In genomic region chr9:133792721-133793470, GRCh38 we compare ENCODE assay signal across 8 cellular contexts. TPM values are rescaled to one million over a fixed set of nuclear protein-coding genes. Genes with fewer than 3 reads are reported as not detected.
DNase-seq lines count a peak whose midpoint lies in the region; ATAC-seq and TF ChIP-seq lines count a peak whose summit lies in the region.

No MANE protein-coding gene starts in this region.

- POLR2A ChIA-PET in CD8-positive, alpha-beta memory T cell (lab: Charles Lee): no interaction called here

- H3K36me3 ChIP-seq in CD8-positive, alpha-beta memory T cell (ENCODE audit: insufficient read depth, low read length): no peaks in the 10 kb centered on the region
- H3K36me3 ChIP-seq in left lung: peaks cover 0 to 11% of the 10 kb centered on the region in 2 donors

- peaks cover 4% of the 10 kb centered on the region for H3K4me1 ChIP-seq in CD8-positive, alpha-beta memory T cell (ENCODE audit: insufficient read depth, low read length)
- peaks cover 4 to 32% of the 10 kb centered on the region in 2 donors for H3K4me1 ChIP-seq in left lung

- H3K27ac Mint-ChIP-seq in CD8-positive, alpha-beta memory T cell: no peak overlapping the region

- H3K4me1 Mint-ChIP-seq in CD8-positive, alpha-beta memory T cell: peaks cover 2 to 8% (median 5%) of the 10 kb centered on the region in 3 donors

- H3K36me3 Mint-ChIP-seq in CD8-positive, alpha-beta memory T cell: no peaks in the 10 kb centered on the region

- DNase-seq in CD8-positive, alpha-beta memory T cell: peak; percentile 18 to 60 (median 34)
- DNase-seq in LNCaP clone FGC (ENCODE audit: low read depth) (no peak), choroid plexus epithelial cell (ENCODE audit: low read depth) (peak; percentile 81), left lung (peak; percentile 85 to 92), NCI-H187 treated with DMSO at 0.1 percent for 48 hours (lab: John Stamatoyannopoulos, UW) (no peak)
- DNase-seq in activated CD4-positive, alpha-beta T cell treated with anti-CD3 and anti-CD28 coated beads for 24 hours (ENCODE audit: low read depth in 2 of 2): peak; percentile 23 to 26
- DNase-seq in stimulated activated CD4-positive, alpha-beta T cell treated with anti-CD3 and anti-CD28 coated beads, Interleukin-4, amount 100 ng/mL, for 4 hours: peak; percentile 5 to 39

- H3K27me3 ChIP-seq in CD8-positive, alpha-beta memory T cell (ENCODE audit: insufficient read depth, low read length, poor library complexity, severe bottlenecking): no peaks in the 10 kb centered on the region
- no peaks in the 10 kb centered on the region for H3K27me3 ChIP-seq in left lung

- CTCF ChIA-PET in CD8-positive, alpha-beta memory T cell (lab: Charles Lee): interaction anchor here (0.8 to 7.4 kb wide), 4 partner anchors 10 to 207 kb away, joined by 3 to 57 read pairs (median 4); no protein-coding TSS in a partner anchor

- H3K9me3 ChIP-seq in CD8-positive, alpha-beta memory T cell (ENCODE audit: low read length): no peaks in the 10 kb centered on the region
- no peaks in the 10 kb centered on the region for H3K9me3 ChIP-seq in left lung

- TF ChIP-seq CTCF in LNCaP clone FGC (IDR thresholded peaks at IDR 0.05; ENCODE audit: control insufficient read depth, extremely low read depth, insufficient read depth): peak; percentile 93
- peak; percentile 95 for TF ChIP-seq CTCF in choroid plexus epithelial cell (conservative IDR thresholded peaks at IDR 0.05; ENCODE audit: low read depth, low read length)
- peak; percentile 92 to 96 for TF ChIP-seq CTCF in left lung (IDR thresholded peaks at IDR 0.05)

- H3K27me3 Mint-ChIP-seq in CD8-positive, alpha-beta memory T cell: no peaks in the 10 kb centered on the region

- peak; percentile 65 for ATAC-seq in GM19395 (IDR thresholded peaks at IDR 0.05; ENCODE audit: unreplicated experiment)
- peak; percentile 90 for ATAC-seq in left lung

- no peak overlapping the region for H3K4me3 ChIP-seq in CD8-positive, alpha-beta memory T cell (ENCODE audit: low read length)
- H3K4me3 ChIP-seq in LNCaP clone FGC (ENCODE audit: low read depth, low read length): no peak overlapping the region
- peak overlapping the region; percentile 17 for H3K4me3 ChIP-seq in choroid plexus epithelial cell (ENCODE audit: low read depth, low read length)
- H3K4me3 ChIP-seq in left lung: no peak overlapping the region

- H3K9me3 Mint-ChIP-seq in CD8-positive, alpha-beta memory T cell: no peaks in the 10 kb centered on the region

- intact Hi-C loops in left lung (cut with DNase I): loop anchor here (5.0 to 10.0 kb wide), 2 partner anchors 202 to 204 kb away; partner anchors contain the start of gene VAV2 (in 1 of the 2)

- no peak overlapping the region for H3K4me3 Mint-ChIP-seq in CD8-positive, alpha-beta memory T cell

- no peak overlapping the region for H3K27ac ChIP-seq in CD8-positive, alpha-beta memory T cell (ENCODE audit: low read depth, low read length)
- no peak overlapping the region for H3K27ac ChIP-seq in left lung

RNA-seq across cellular contexts. Expression of gene SARDH, which starts 54.7 kb away (rescaled TPM):
- total RNA-seq in CD8-positive, alpha-beta memory T cell: 1 to 10 TPM; 1.3 to 2.0 TPM
- polyA plus RNA-seq in CD8-positive, alpha-beta memory T cell: 1.8 TPM
- total RNA-seq in left lung: 1 to 10 TPM; 3.9 to 5.9 TPM

Comparison
In these comparisons a context has a peak if more than half of its experiments do, and no peak if none do; other contexts are left out.
1. DNase-seq: peak in CD8-positive, alpha-beta memory T cell (5 of 5), activated CD4-positive, alpha-beta T cell treated with anti-CD3 and anti-CD28 coated beads for 24 hours (2 of 2), choroid plexus epithelial cell (single experiment), left lung (2 of 2) and stimulated activated CD4-positive, alpha-beta T cell treated with anti-CD3 and anti-CD28 coated beads, Interleukin-4, amount 100 ng/mL, for 4 hours (2 of 2); none in LNCaP clone FGC (single experiment) and NCI-H187 treated with DMSO at 0.1 percent for 48 hours (single experiment).
2. Peak in every context shown above with its lines, with median percentiles within 50 percentile points of each other: CTCF ChIP-seq.